ENCODE assay signal across 8 cellular contexts in genomic region chr11:111878766-111879636, GRCh38. TPM values are rescaled to one million over a fixed set of nuclear protein-coding genes. Genes with fewer than 3 reads are reported as not detected.
DNase-seq lines count a peak whose midpoint lies in the region; TF ChIP-seq lines count a peak whose summit lies in the region.

CFAP68 (plus strand) TSS chr11:111879541; CDS start chr11:111879561, 20 bp downstream.
FDXACB1 (minus strand) TSS chr11:111879165; CDS start chr11:111879132, 33 bp downstream.

- peak; percentile 100 for DNase-seq in GF-D8 (lab: John Stamatoyannopoulos, UW)
- peak; percentile 96 to 97 for DNase-seq in HAP-1 (ENCODE audit: low spot score in 2 of 2)
- DNase-seq in MG63 = peak; percentile 95
- DNase-seq in SHP77 treated with DMSO at 0.1 percent for 48 hours (lab: John Stamatoyannopoulos, UW) = peak; percentile 95
- peak; percentile 93 for DNase-seq in activated gamma-delta T cell treated with Interleukin-2 at 50 U/mL for 16 hours
- DNase-seq in foreskin fibroblast = peak; percentile 95 to 98
- DNase-seq in neural crest cell (ENCODE audit: low read depth, low spot score) = peak; percentile 96

- H3K27me3 ChIP-seq in HAP-1 (ENCODE audit: low read depth) (no peaks in the 10 kb centered on the region), MG63 (no peaks in the 10 kb centered on the region), stomach smooth muscle (ENCODE audit: control insufficient read depth in 1 of 2, insufficient read depth in 2 of 2, low read length in 2 of 2) (no peaks in the 10 kb centered on the region)

- H3K27ac Mint-ChIP-seq in neural crest cell (ENCODE audit: unreplicated experiment) = peak within 1 kb of the TSS; percentile 97

- in situ Hi-C loops in HAP-1 (cut with MboI; ENCODE audit: low sequenced_read_pairs) = loop anchor here (10.0 kb wide), 1 partner anchor 206 kb away; the partner anchor contains the start of genes SDHD and TIMM8B

- H3K4me1 ChIP-seq in HAP-1 (peaks cover 10% of the 10 kb centered on the region), stomach smooth muscle (ENCODE audit: control insufficient read depth, insufficient read depth, low read length) (peaks cover 8% of the 10 kb centered on the region)

- TF ChIP-seq CTCF in foreskin fibroblast (IDR thresholded peaks at IDR 0.05; ENCODE audit: low read depth, low read length) = peak; percentile 95
- peak; percentile 97 for TF ChIP-seq CTCF in neural crest cell (conservative IDR thresholded peaks at IDR 0.05)

- H3K36me3 ChIP-seq in HAP-1 (replicated peaks) (no peaks in the 10 kb centered on the region), MG63 (no peaks in the 10 kb centered on the region), stomach smooth muscle (ENCODE audit: control insufficient read depth in 2 of 2, insufficient read depth in 2 of 2, low read length in 2 of 2) (peaks cover 0 to 4% of the 10 kb centered on the region in 2 donors)

- no peaks in the 10 kb centered on the region for H3K36me3 Mint-ChIP-seq in neural crest cell (ENCODE audit: low read depth)

- no peaks in the 10 kb centered on the region for H3K27me3 Mint-ChIP-seq in neural crest cell (ENCODE audit: low read depth)

- no peaks in the 10 kb centered on the region for H3K9me3 Mint-ChIP-seq in neural crest cell

- H3K9me3 ChIP-seq in HAP-1 (no peaks in the 10 kb centered on the region), MG63 (no peaks in the 10 kb centered on the region), stomach smooth muscle (ENCODE audit: control insufficient read depth in 2 of 2, low read length in 2 of 2) (no peaks in the 10 kb centered on the region)

- peak within 1 kb of the TSS; percentile 82 to 99 for H3K9ac ChIP-seq in stomach smooth muscle (ENCODE audit: low read length in 2 of 2)

- H3K4me3 Mint-ChIP-seq in neural crest cell = peak within 1 kb of the TSS; percentile 93

- peak within 1 kb of the TSS; percentile 99 for H3K27ac ChIP-seq in stomach smooth muscle (ENCODE audit: low read length)

- H3K4me1 Mint-ChIP-seq in neural crest cell = peaks cover 17% of the 10 kb centered on the region

- H3K4me3 ChIP-seq in HAP-1 = peak within 1 kb of the TSS; percentile 66
- H3K4me3 ChIP-seq in MG63 = peak within 1 kb of the TSS; percentile 62
- H3K4me3 ChIP-seq in foreskin fibroblast (ENCODE audit: low read depth in 1 of 2, low read length in 2 of 2) = peak within 1 kb of the TSS; percentile 69 to 98
- H3K4me3 ChIP-seq in stomach smooth muscle (ENCODE audit: low read length in 2 of 2) = peak within 1 kb of the TSS; percentile 79 to 94

RNA-seq across cellular contexts. Expression of gene CFAP68, which starts in this region (rescaled TPM):
- 11.3 and 27.4 TPM in 2 replicates for total RNA-seq in MG63 (2014; rRNA removed; shearing (Covaris generic); ENCODE audit: low replicate concordance)
- total RNA-seq in neural crest cell = 22.8 and 24.8 TPM in 2 replicates

RNA-seq across cellular contexts. Expression of gene FDXACB1, which starts in this region (rescaled TPM):
- total RNA-seq in MG63 (2014; rRNA removed; shearing (Covaris generic); ENCODE audit: low replicate concordance) = 2.3 and 2.5 TPM in 2 replicates
- total RNA-seq in neural crest cell = 4.8 and 5.0 TPM in 2 replicates

Comparison
In these comparisons a context has a peak if more than half of its experiments do, and no peak if none do; other contexts are left out.
1. Peak in every context shown above with its lines: DNase-seq, H3K4me3 ChIP-seq and H3K27ac ChIP-seq.